4 cellular contexts compared by ENCODE assay signal in the genomic region with DNA sequence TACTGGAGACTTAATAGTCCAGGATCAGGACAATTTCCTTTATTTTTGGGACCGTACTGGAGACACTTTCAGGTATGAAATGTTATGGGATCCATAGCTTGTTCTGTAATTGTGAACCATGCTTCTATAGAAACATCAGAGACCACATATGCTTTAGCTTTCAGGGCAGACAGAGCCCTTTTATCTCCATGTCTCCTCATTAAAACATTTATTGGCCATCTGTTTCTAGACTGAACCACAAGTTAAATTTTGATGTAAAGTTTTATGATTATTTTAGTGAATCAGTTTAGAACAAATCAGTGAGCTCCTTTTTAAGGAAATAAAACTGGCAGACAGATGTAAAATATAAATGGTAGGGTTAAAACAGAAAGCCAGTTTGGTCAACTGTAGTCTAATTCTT.
"Had no signal": no experiment of that assay in that cellular context is flagged by ENCODE, and none has a peak within 500 bp of the region (broad histone marks: within the 10 kb centered on the region; RNA-seq: fewer than 3 reads in every experiment).

No MANE protein-coding gene starts in this region.

- H3K4me3 ChIP-seq: GM23338 had no signal

- DNase-seq: H9, HCEC 1CT, IMR-90 had no signal

- H2AFZ ChIP-seq: GM23338 had no signal

- H3K4me2 ChIP-seq: GM23338 had no signal

- ATAC-seq: GM23338 had no signal
